1 cellular context compared by ENCODE assay signal in the genomic region with DNA sequence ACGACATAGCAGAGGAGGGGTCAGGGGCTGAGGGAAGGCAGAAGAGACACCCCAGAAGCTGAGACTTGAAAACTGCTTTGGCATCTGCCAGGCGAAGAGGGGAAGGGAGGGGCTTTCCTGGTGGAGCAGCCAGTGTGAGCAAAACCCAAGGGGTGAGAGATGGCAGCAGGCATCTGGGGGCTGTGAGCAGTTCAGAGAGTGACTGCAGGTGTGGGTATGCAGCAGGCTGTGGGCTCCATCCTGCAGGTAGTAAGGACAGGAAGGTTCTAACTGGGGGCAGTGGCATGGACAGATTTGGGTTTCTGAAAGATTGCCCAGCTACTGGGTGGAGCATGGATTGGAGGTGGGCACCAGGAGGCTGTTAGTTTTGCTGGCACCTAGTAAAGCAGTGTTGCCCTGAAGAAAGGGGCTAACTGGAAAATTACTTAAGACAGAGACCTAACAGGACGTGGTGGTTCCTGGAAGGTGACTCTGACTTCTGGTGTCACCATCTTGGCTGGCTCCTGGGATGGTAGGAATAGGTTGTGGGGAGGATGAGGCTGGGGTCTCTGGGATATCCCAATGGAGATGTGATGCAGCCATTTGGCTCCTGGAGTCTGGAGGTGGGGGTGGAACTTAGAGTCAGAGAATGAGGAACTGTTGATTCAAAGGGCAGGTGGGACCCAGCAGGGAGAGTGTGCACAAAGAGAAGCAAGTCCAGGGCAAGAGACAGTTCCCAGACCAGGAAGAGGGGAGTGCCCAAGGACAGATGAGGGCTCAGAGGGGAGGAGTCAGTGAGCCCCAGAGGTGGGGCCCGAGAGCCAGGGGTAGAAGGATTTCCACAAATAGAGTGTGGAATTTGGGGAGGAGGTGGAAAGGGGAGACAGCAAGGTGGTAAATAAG.
TF ChIP-seq lines count a peak whose summit lies in the region.

No MANE protein-coding gene starts in this region.

TF ChIP-seq in WTC11, 78 proteins besides CTCF, POLR2A, EP300 and RAD21 (continued from another document):
- TF ChIP-seq, protein P1, sequence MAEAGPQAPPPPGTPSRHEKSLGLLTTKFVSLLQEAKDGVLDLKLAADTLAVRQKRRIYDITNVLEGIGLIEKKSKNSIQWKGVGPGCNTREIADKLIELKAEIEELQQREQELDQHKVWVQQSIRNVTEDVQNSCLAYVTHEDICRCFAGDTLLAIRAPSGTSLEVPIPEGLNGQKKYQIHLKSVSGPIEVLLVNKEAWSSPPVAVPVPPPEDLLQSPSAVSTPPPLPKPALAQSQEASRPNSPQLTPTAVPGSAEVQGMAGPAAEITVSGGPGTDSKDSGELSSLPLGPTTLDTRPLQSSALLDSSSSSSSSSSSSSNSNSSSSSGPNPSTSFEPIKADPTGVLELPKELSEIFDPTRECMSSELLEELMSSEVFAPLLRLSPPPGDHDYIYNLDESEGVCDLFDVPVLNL (CRISPR knock-in tag; IDR thresholded peaks at IDR 0.05; ENCODE audit: borderline replicate concordance, low read depth), result no peak
- TF ChIP-seq, protein P2, sequence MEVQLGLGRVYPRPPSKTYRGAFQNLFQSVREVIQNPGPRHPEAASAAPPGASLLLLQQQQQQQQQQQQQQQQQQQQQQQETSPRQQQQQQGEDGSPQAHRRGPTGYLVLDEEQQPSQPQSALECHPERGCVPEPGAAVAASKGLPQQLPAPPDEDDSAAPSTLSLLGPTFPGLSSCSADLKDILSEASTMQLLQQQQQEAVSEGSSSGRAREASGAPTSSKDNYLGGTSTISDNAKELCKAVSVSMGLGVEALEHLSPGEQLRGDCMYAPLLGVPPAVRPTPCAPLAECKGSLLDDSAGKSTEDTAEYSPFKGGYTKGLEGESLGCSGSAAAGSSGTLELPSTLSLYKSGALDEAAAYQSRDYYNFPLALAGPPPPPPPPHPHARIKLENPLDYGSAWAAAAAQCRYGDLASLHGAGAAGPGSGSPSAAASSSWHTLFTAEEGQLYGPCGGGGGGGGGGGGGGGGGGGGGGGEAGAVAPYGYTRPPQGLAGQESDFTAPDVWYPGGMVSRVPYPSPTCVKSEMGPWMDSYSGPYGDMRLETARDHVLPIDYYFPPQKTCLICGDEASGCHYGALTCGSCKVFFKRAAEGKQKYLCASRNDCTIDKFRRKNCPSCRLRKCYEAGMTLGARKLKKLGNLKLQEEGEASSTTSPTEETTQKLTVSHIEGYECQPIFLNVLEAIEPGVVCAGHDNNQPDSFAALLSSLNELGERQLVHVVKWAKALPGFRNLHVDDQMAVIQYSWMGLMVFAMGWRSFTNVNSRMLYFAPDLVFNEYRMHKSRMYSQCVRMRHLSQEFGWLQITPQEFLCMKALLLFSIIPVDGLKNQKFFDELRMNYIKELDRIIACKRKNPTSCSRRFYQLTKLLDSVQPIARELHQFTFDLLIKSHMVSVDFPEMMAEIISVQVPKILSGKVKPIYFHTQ (CRISPR knock-in tag; IDR thresholded peaks at IDR 0.05), result no peak
- TF ChIP-seq, protein P3, sequence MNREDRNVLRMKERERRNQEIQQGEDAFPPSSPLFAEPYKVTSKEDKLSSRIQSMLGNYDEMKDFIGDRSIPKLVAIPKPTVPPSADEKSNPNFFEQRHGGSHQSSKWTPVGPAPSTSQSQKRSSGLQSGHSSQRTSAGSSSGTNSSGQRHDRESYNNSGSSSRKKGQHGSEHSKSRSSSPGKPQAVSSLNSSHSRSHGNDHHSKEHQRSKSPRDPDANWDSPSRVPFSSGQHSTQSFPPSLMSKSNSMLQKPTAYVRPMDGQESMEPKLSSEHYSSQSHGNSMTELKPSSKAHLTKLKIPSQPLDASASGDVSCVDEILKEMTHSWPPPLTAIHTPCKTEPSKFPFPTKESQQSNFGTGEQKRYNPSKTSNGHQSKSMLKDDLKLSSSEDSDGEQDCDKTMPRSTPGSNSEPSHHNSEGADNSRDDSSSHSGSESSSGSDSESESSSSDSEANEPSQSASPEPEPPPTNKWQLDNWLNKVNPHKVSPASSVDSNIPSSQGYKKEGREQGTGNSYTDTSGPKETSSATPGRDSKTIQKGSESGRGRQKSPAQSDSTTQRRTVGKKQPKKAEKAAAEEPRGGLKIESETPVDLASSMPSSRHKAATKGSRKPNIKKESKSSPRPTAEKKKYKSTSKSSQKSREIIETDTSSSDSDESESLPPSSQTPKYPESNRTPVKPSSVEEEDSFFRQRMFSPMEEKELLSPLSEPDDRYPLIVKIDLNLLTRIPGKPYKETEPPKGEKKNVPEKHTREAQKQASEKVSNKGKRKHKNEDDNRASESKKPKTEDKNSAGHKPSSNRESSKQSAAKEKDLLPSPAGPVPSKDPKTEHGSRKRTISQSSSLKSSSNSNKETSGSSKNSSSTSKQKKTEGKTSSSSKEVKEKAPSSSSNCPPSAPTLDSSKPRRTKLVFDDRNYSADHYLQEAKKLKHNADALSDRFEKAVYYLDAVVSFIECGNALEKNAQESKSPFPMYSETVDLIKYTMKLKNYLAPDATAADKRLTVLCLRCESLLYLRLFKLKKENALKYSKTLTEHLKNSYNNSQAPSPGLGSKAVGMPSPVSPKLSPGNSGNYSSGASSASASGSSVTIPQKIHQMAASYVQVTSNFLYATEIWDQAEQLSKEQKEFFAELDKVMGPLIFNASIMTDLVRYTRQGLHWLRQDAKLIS (CRISPR knock-in tag; IDR thresholded peaks at IDR 0.05; ENCODE audit: borderline replicate concordance), result no peak
- TF ChIP-seq TCF7 (CRISPR knock-in tag; IDR thresholded peaks at IDR 0.05; ENCODE audit: low read depth) (no peak), SOX15 (CRISPR knock-in tag; IDR thresholded peaks at IDR 0.05) (no peak), ZNF396 (CRISPR knock-in tag; IDR thresholded peaks at IDR 0.05; ENCODE audit: borderline replicate concordance) (no peak), ZNF416 (CRISPR knock-in tag; IDR thresholded peaks at IDR 0.05) (no peak), GTF2I (CRISPR knock-in tag; conservative IDR thresholded peaks at IDR 0.05) (no peak)
- TF ChIP-seq, protein P4, sequence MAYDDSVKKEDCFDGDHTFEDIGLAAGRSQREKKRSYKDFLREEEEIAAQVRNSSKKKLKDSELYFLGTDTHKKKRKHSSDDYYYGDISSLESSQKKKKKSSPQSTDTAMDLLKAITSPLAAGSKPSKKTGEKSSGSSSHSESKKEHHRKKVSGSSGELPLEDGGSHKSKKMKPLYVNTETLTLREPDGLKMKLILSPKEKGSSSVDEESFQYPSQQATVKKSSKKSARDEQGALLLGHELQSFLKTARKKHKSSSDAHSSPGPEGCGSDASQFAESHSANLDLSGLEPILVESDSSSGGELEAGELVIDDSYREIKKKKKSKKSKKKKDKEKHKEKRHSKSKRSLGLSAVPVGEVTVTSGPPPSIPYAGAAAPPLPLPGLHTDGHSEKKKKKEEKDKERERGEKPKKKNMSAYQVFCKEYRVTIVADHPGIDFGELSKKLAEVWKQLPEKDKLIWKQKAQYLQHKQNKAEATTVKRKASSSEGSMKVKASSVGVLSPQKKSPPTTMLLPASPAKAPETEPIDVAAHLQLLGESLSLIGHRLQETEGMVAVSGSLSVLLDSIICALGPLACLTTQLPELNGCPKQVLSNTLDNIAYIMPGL (CRISPR knock-in tag; IDR thresholded peaks at IDR 0.05), result no peak
- TF ChIP-seq, protein P5, sequence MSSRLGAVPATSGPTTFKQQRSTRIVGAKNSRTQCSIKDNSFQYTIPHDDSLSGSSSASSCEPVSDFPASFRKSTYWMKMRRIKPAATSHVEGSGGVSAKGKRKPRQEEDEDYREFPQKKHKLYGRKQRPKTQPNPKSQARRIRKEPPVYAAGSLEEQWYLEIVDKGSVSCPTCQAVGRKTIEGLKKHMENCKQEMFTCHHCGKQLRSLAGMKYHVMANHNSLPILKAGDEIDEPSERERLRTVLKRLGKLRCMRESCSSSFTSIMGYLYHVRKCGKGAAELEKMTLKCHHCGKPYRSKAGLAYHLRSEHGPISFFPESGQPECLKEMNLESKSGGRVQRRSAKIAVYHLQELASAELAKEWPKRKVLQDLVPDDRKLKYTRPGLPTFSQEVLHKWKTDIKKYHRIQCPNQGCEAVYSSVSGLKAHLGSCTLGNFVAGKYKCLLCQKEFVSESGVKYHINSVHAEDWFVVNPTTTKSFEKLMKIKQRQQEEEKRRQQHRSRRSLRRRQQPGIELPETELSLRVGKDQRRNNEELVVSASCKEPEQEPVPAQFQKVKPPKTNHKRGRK (CRISPR knock-in tag; IDR thresholded peaks at IDR 0.05; ENCODE audit: borderline replicate concordance), result no peak
- TF ChIP-seq, protein P6, sequence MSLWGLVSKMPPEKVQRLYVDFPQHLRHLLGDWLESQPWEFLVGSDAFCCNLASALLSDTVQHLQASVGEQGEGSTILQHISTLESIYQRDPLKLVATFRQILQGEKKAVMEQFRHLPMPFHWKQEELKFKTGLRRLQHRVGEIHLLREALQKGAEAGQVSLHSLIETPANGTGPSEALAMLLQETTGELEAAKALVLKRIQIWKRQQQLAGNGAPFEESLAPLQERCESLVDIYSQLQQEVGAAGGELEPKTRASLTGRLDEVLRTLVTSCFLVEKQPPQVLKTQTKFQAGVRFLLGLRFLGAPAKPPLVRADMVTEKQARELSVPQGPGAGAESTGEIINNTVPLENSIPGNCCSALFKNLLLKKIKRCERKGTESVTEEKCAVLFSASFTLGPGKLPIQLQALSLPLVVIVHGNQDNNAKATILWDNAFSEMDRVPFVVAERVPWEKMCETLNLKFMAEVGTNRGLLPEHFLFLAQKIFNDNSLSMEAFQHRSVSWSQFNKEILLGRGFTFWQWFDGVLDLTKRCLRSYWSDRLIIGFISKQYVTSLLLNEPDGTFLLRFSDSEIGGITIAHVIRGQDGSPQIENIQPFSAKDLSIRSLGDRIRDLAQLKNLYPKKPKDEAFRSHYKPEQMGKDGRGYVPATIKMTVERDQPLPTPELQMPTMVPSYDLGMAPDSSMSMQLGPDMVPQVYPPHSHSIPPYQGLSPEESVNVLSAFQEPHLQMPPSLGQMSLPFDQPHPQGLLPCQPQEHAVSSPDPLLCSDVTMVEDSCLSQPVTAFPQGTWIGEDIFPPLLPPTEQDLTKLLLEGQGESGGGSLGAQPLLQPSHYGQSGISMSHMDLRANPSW (CRISPR knock-in tag; conservative IDR thresholded peaks at IDR 0.05; ENCODE audit: low read depth), result no peak
- TF ChIP-seq, protein P7, sequence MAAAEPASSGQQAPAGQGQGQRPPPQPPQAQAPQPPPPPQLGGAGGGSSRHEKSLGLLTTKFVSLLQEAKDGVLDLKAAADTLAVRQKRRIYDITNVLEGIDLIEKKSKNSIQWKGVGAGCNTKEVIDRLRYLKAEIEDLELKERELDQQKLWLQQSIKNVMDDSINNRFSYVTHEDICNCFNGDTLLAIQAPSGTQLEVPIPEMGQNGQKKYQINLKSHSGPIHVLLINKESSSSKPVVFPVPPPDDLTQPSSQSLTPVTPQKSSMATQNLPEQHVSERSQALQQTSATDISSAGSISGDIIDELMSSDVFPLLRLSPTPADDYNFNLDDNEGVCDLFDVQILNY (CRISPR knock-in tag; IDR thresholded peaks at IDR 0.05), result no peak
